ENCODE assay signal across 27 cellular contexts in the genomic region with DNA sequence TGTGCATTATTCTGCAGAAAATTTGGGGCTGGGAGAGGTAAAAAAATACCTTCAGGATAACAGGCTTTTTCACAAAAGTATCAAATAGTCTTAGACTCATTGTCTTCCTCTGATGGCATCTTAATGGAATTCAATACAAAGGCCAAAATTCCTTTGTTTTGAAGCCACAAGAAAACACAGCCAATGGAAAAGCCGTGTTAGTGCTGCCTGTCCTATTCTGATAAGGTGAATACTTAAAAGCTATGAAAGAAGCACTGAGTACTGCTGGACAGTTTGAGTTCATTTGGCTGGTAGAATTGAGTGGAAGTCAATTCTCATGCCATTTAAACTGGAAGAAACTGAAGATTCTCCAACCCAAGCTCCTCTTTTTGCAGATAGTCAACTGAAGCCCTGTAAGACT.
A peak's percentile ranks its signal among the peaks of the same experiment; 100 is the strongest.
DNase-seq lines count a peak whose midpoint lies in the region; ATAC-seq and TF ChIP-seq lines count a peak whose summit lies in the region.
"Had no signal": no experiment of that assay in that cellular context is flagged by ENCODE, and none has a peak within 500 bp of the region (broad histone marks: within the 10 kb centered on the region; RNA-seq: fewer than 3 reads in every experiment).

No MANE protein-coding gene starts in this region.

- H3K9me3 Mint-ChIP-seq in activated CD8-positive, alpha-beta T cell treated with anti-CD3 and anti-CD28 coated beads for 36 hours = peaks cover 3% of the 10 kb centered on the region
- H3K9me3 Mint-ChIP-seq: CD4-positive, CD25-positive, alpha-beta regulatory T cell; mesothelial cell of epicardium had no signal

- POLR2A ChIA-PET in activated CD8-positive, alpha-beta T cell treated with anti-CD3 and anti-CD28 coated beads for 36 hours (lab: Charles Lee) = no interaction called here

- no peaks in the 10 kb centered on the region for H3K4me1 Mint-ChIP-seq in activated CD8-positive, alpha-beta T cell treated with anti-CD3 and anti-CD28 coated beads for 36 hours (ENCODE audit: low read depth)

- no peaks in the 10 kb centered on the region for H3K27me3 Mint-ChIP-seq in activated CD8-positive, alpha-beta T cell treated with anti-CD3 and anti-CD28 coated beads for 36 hours
- H3K27me3 Mint-ChIP-seq: CD4-positive, CD25-positive, alpha-beta regulatory T cell had no signal

- TF ChIP-seq CTCF in brain microvascular endothelial cell (IDR thresholded peaks at IDR 0.05; ENCODE audit: low read depth, low read length, missing control alignments) = no peak
- TF ChIP-seq CTCF in activated CD8-positive, alpha-beta T cell treated with anti-CD3 and anti-CD28 coated beads for 36 hours (IDR thresholded peaks at IDR 0.05) = no peak

- H3K27ac Mint-ChIP-seq in activated CD8-positive, alpha-beta T cell treated with anti-CD3 and anti-CD28 coated beads for 36 hours = no peak overlapping the region
- H3K27ac Mint-ChIP-seq: CD4-positive, CD25-positive, alpha-beta regulatory T cell; mesothelial cell of epicardium; nephron had no signal

- no peak for ATAC-seq in aorta (ENCODE audit: low FRiP score)
- ATAC-seq in HG03571 (IDR thresholded peaks at IDR 0.05; ENCODE audit: unreplicated experiment) = no peak
- no peak for ATAC-seq in activated CD8-positive, alpha-beta T cell treated with anti-CD3 and anti-CD28 coated beads for 36 hours
- ATAC-seq: body of pancreas, GM12878 had no signal

- H3K4me3 ChIP-seq in brain microvascular endothelial cell (ENCODE audit: low read depth, low read length) (no peak overlapping the region), aorta (ENCODE audit: low read length in 2 of 2) (no peak overlapping the region)
- H3K4me3 ChIP-seq: body of pancreas, GM12878 had no signal

- H3K27ac ChIP-seq in brain microvascular endothelial cell (no peak overlapping the region), aorta (ENCODE audit: low read depth in 1 of 2, low read length in 2 of 2) (no peak overlapping the region)
- H3K27ac ChIP-seq: body of pancreas, parathyroid adenoma, RWPE1 had no signal

- H3K27me3 ChIP-seq in brain microvascular endothelial cell (replicated peaks) = no peaks in the 10 kb centered on the region
- no peaks in the 10 kb centered on the region for H3K27me3 ChIP-seq in aorta (ENCODE audit: control insufficient read depth in 1 of 2, insufficient read depth in 2 of 2, low read length in 1 of 2)
- H3K27me3 ChIP-seq: body of pancreas had no signal

- H3K4me3 Mint-ChIP-seq in activated CD8-positive, alpha-beta T cell treated with anti-CD3 and anti-CD28 coated beads for 36 hours = no peak overlapping the region
- H3K4me3 Mint-ChIP-seq: CD4-positive, CD25-positive, alpha-beta regulatory T cell; mesothelial cell of epicardium; nephron had no signal

- 0 to 10% methylated on average over 1 of the region's 1 CpG for WGBS in aorta, 2 donors

- peaks cover 3 to 19% of the 10 kb centered on the region in 2 donors for H3K4me1 ChIP-seq in aorta (ENCODE audit: control insufficient read depth in 1 of 2, insufficient read depth in 2 of 2, low read length in 2 of 2)
- H3K4me1 ChIP-seq: parathyroid adenoma had no signal

- intact Hi-C loops in aorta (cut with DNase I) = no loop called here
- intact Hi-C loops in activated CD8-positive, alpha-beta T cell treated with anti-CD3 and anti-CD28 coated beads for 36 hours (cut with micrococcal nuclease) = no loop called here

- peaks cover 3% of the 10 kb centered on the region for H3K36me3 Mint-ChIP-seq in activated CD8-positive, alpha-beta T cell treated with anti-CD3 and anti-CD28 coated beads for 36 hours (ENCODE audit: low read depth)

- DNase-seq in AG20443 (ENCODE audit: low spot score) = peak; percentile 62
- DNase-seq in NCI-H226 = peak; percentile 32
- peak; percentile 64 for DNase-seq in brain microvascular endothelial cell
- peak; percentile 55 for DNase-seq in iris pigment epithelial cell (ENCODE audit: low read depth)
- DNase-seq in aorta = no peak
- DNase-seq in NCI-H1105 treated with DMSO at 0.1 percent for 48 hours (lab: John Stamatoyannopoulos, UW) = no peak
- DNase-seq in activated CD8-positive, alpha-beta T cell treated with anti-CD3 and anti-CD28 coated beads for 36 hours = no peak
- DNase-seq: activated CD4-positive, alpha-beta T cell treated with anti-CD3 and anti-CD28 coated beads for 1 hour; activated CD8-positive, alpha-beta memory T cell treated with anti-CD3 and anti-CD28 coated beads for 24 hours; activated naive CD4-positive, alpha-beta T cell treated with anti-CD3 and anti-CD28 coated beads, Interleukin-2, amount 50 U/mL, for 16 hours; activated T-cell treated with anti-CD3 and anti-CD28 coated beads, Interleukin-2, amount 50 U/mL, for 48 hours; body of pancreas; CD4-positive, CD25-positive, alpha-beta regulatory T cell; cortex of kidney; NCI-H1048; NCI-H2081; NCI-H510A; NK-92 treated with Interleukin-12 subunit alpha and Interleukin-12 subunit beta, amount 100 ng/mL, for 24 hours; stimulated activated CD4-positive, alpha-beta T cell treated with anti-CD3 and anti-CD28 coated beads, Interleukin-2, amount 100 ng/mL, for 24 hours; stimulated activated naive CD4-positive, alpha-beta T cell; SW 1271 had no signal

- H3K9me3 ChIP-seq in aorta (ENCODE audit: control insufficient read depth, low read length) = no peaks in the 10 kb centered on the region
- H3K9me3 ChIP-seq: body of pancreas had no signal

- CTCF ChIA-PET in activated CD8-positive, alpha-beta T cell treated with anti-CD3 and anti-CD28 coated beads for 36 hours (lab: Charles Lee) = no interaction called here

- in situ Hi-C loops in brain microvascular endothelial cell (cut with HindIII; ENCODE audit: low pct_ligation_motif_present, low sequenced_read_pairs) = no loop called here

- no peaks in the 10 kb centered on the region for H3K36me3 ChIP-seq in brain microvascular endothelial cell (replicated peaks)
- H3K36me3 ChIP-seq in aorta (ENCODE audit: control insufficient read depth in 1 of 2, insufficient read depth in 2 of 2, low read length in 1 of 2) = no peaks in the 10 kb centered on the region

Comparison
In these comparisons a context has a peak if more than half of its experiments do, and no peak if none do; other contexts are left out.
1. DNase-seq: peak in AG20443 (single experiment), NCI-H226 (single experiment), brain microvascular endothelial cell (single experiment) and iris pigment epithelial cell (single experiment); none in aorta (0 of 2), NCI-H1105 treated with DMSO at 0.1 percent for 48 hours (single experiment) and activated CD8-positive, alpha-beta T cell treated with anti-CD3 and anti-CD28 coated beads for 36 hours (single experiment).